ENCODE assay signal across 17 cellular contexts in genomic region chr1:13694886-13695684, GRCh38. TPM values are rescaled to one million over a fixed set of nuclear protein-coding genes. Genes with fewer than 3 reads are reported as not detected.
A peak's percentile ranks its signal among the peaks of the same experiment; 100 is the strongest.
DNase-seq lines count a peak whose midpoint lies in the region; ATAC-seq and TF ChIP-seq lines count a peak whose summit lies in the region.
"Had no signal": no experiment of that assay in that cellular context is flagged by ENCODE, and none has a peak within 500 bp of the region (broad histone marks: within the 10 kb centered on the region; RNA-seq: fewer than 3 reads in every experiment).

No MANE protein-coding gene starts in this region.

- H3K79me2 ChIP-seq in trophoblast cell (ENCODE audit: control insufficient read depth, insufficient read depth, low read length, poor library complexity), result peaks cover 3% of the 10 kb centered on the region

- H3K4me3 ChIP-seq in Caco-2 (ENCODE audit: low read depth, low read length) (no peak overlapping the region), trophoblast cell (ENCODE audit: low read depth, low read length) (no peak overlapping the region)
- H3K4me3 ChIP-seq: HAP-1 had no signal

- no peak overlapping the region for H2BK5ac ChIP-seq in trophoblast cell (ENCODE audit: low read depth, low read length, poor library complexity)

- no peak overlapping the region for H4K91ac ChIP-seq in trophoblast cell (ENCODE audit: low read depth, low read length)

- no peaks in the 10 kb centered on the region for H3K36me3 ChIP-seq in Caco-2 (ENCODE audit: control insufficient read depth, insufficient read depth, low read length)
- no peaks in the 10 kb centered on the region for H3K36me3 ChIP-seq in trophoblast cell (ENCODE audit: control insufficient read depth in 1 of 2, insufficient read depth in 2 of 2, low read length in 2 of 2)
- H3K36me3 ChIP-seq: HAP-1 had no signal

- H3K9me3 Mint-ChIP-seq in Caco-2 (ENCODE audit: unreplicated experiment), result peaks cover 9% of the 10 kb centered on the region

- H3K36me3 Mint-ChIP-seq in Caco-2 (ENCODE audit: insufficient read depth, unreplicated experiment), result peaks cover 6% of the 10 kb centered on the region

- DNase-seq in Caco-2, result peak; percentile 3 to 38
- DNase-seq in LHCN-M2 (ENCODE audit: low read depth), result peak; percentile 47
- peak; percentile 71 for DNase-seq in islet precursor cell
- DNase-seq in trophoblast cell, result peak; percentile 88 to 94
- DNase-seq: CD4-positive, alpha-beta T cell; DMS153; DMS79; GF-D8; IMR-90; Karpas-422; KBM-7 had no signal

- no peak overlapping the region for H2AFZ ChIP-seq in trophoblast cell (ENCODE audit: insufficient read depth, low read length, poor library complexity)

- CTCF ChIA-PET in Caco-2 (lab: Charles Lee), result interaction anchor here (1.1 kb wide), 1 partner anchor 31 kb away, joined by 3 read pairs; no protein-coding TSS in a partner anchor

- no peak overlapping the region for H3K27ac ChIP-seq in trophoblast cell (ENCODE audit: low read depth, low read length)
- H3K27ac ChIP-seq: C4-2B, HL-60 had no signal

- no peak overlapping the region for H4K8ac ChIP-seq in trophoblast cell (ENCODE audit: low read depth, low read length)

- TF ChIP-seq CTCF in Caco-2 (IDR thresholded peaks at IDR 0.05; ENCODE audit: insufficient read depth in 1 of 2, low read depth in 1 of 2, low read length in 1 of 2, severe bottlenecking in 1 of 2, unreplicated experiment in 1 of 2), result no peak

- no peak overlapping the region for H3K23ac ChIP-seq in trophoblast cell (ENCODE audit: low read length)

- H3K79me1 ChIP-seq in trophoblast cell (ENCODE audit: low read length), result peaks cover 6% of the 10 kb centered on the region

- H3K4me3 Mint-ChIP-seq in Caco-2 (ENCODE audit: unreplicated experiment), result no peak overlapping the region
- H3K4me3 Mint-ChIP-seq: CD4-positive, alpha-beta T cell had no signal

- no peak overlapping the region for H2AK5ac ChIP-seq in trophoblast cell (ENCODE audit: low read length)

- H4K12ac ChIP-seq in trophoblast cell (ENCODE audit: low read depth, low read length), result no peak overlapping the region

- no peak overlapping the region for H2BK120ac ChIP-seq in trophoblast cell (ENCODE audit: insufficient read depth, low read length, poor library complexity)

- no TSS peak for BruUV-seq in Caco-2 (replicated peaks; lab: Mats Ljungman, UMichigan)

- no peak overlapping the region for H3K4me2 ChIP-seq in trophoblast cell (ENCODE audit: low read length)

- H3K4me1 Mint-ChIP-seq in Caco-2 (ENCODE audit: low read depth, unreplicated experiment), result peaks cover 6% of the 10 kb centered on the region

- H3K18ac ChIP-seq in trophoblast cell (ENCODE audit: low read length), result no peak overlapping the region

- no peak overlapping the region for H3K4ac ChIP-seq in trophoblast cell (ENCODE audit: low read depth, low read length)

- H3K9me3 ChIP-seq in Caco-2, result no peaks in the 10 kb centered on the region
- H3K9me3 ChIP-seq in trophoblast cell (ENCODE audit: insufficient read depth, low read depth, low read length), result no peaks in the 10 kb centered on the region

- intact Hi-C loops in Caco-2 (cut with micrococcal nuclease; ENCODE audit: unreplicated experiment), result no loop called here

- no peaks in the 10 kb centered on the region for H3K27me3 ChIP-seq in Caco-2 (replicated peaks; ENCODE audit: control insufficient read depth, insufficient read depth, low read length)
- no peaks in the 10 kb centered on the region for H3K27me3 ChIP-seq in trophoblast cell (ENCODE audit: insufficient read depth, low read length)

- no peak overlapping the region for H3K14ac ChIP-seq in trophoblast cell (ENCODE audit: low read length)

- POLR2A ChIA-PET in Caco-2 (lab: Charles Lee), result no interaction called here

- no CpG with 5 or more reads among the region's 21 CpGs for WGBS in trophoblast cell (ENCODE audit: extremely low coverage, insufficient coverage, insufficient read length)

- H2BK12ac ChIP-seq in trophoblast cell (ENCODE audit: low read length), result no peak overlapping the region

- H3K27me3 Mint-ChIP-seq in Caco-2 (ENCODE audit: insufficient read depth, unreplicated experiment), result peaks cover 2% of the 10 kb centered on the region

- H3K4me1 ChIP-seq in Caco-2 (no peaks in the 10 kb centered on the region), trophoblast cell (ENCODE audit: control insufficient read depth in 1 of 2, insufficient read depth in 2 of 2, low read length in 2 of 2) (peaks cover 4 to 10% of the 10 kb centered on the region in 2 experiments)
- H3K4me1 ChIP-seq: HAP-1 had no signal

- H3K9ac ChIP-seq in trophoblast cell (ENCODE audit: low read length), result peak overlapping the region; percentile 65

- no peak for ATAC-seq in GM21360 (IDR thresholded peaks at IDR 0.05; ENCODE audit: unreplicated experiment)
- ATAC-seq in HG02840 (IDR thresholded peaks at IDR 0.05; ENCODE audit: low FRiP score, unreplicated experiment), result no peak
- ATAC-seq in GM21390 (IDR thresholded peaks at IDR 0.05; ENCODE audit: unreplicated experiment), result no peak

- H3K27ac Mint-ChIP-seq in Caco-2 (ENCODE audit: unreplicated experiment), result no peak overlapping the region
- H3K27ac Mint-ChIP-seq: CD4-positive, alpha-beta T cell had no signal

RNA-seq across cellular contexts. Expression of gene PRDM2, which starts 4.9 kb away (rescaled TPM):
- total RNA-seq in Caco-2 (2022), result 29.8 and 32.7 TPM in 2 replicates
- total RNA-seq in LHCN-M2 (2014; rRNA removed), result 10.2 and 12.3 TPM in 2 replicates
- polyA plus RNA-seq in LHCN-M2 (2012), result 7.8 TPM
- polyA plus RNA-seq in trophoblast cell (2013), result 23.8 TPM in 2 replicates

Comparison
In these comparisons a context has a peak if more than half of its experiments do, and no peak if none do; other contexts are left out.
1. DNase-seq: peak in every context shown above with its lines; median percentile 91 in trophoblast cell; 71 in islet precursor cell; 47 in LHCN-M2; 20 in Caco-2.